1 cellular context compared by ENCODE assay signal in genomic region chr17:76805319-76805718, GRCh38.
TF ChIP-seq lines count a peak whose summit lies in the region.

No MANE protein-coding gene starts in this region.

TF ChIP-seq in A549, 52 proteins besides CTCF, POLR2A, EP300 and RAD21 (continued from another document):
- TF ChIP-seq BHLHE40 (IDR thresholded peaks at IDR 0.05; ENCODE audit: low read depth, low read length): no peak
- no peak for TF ChIP-seq PBX3 (IDR thresholded peaks at IDR 0.05)
- TF ChIP-seq NFE2L2 (conservative IDR thresholded peaks at IDR 0.05; ENCODE audit: low read length): no peak
